16 cellular contexts compared by ENCODE assay signal in the genomic region with DNA sequence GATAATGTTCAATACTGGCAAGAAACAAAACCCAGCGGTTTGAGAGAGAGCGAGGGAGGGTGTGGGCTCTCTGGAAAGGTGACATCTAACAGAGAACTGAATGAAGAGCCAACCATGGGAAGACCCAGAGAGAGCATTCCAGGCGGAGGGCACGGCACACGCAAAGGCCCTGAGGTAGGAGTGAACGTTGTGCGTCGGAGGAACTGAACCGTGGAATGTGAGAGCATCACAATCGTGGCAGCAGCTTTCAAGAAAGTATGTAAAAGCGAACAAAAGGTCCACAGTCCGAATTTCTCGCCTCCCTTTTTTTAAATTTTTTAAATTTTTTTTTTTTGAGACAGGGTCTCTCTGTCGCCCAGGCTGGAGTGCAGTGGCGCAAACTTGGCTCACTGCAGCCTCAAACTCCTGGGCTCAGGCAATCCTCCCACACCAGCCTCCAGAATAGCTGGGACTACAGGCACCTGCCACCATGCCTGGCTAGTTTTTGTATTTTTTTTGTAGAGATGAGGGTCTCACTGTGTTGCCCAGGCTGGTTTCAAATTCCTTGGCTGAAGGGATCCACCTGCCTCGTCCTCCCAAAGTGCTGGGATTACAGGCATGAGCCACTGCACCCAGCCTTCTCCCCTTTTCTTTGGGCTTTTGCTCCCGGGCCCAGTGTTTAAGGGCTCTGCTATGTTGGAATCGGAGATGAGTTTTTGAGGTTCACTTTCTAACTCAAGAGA. TPM values are rescaled to one million over a fixed set of nuclear protein-coding genes. Genes with fewer than 3 reads are reported as not detected.
DNase-seq lines count a peak whose midpoint lies in the region; ATAC-seq and TF ChIP-seq lines count a peak whose summit lies in the region.
"Had no signal": no experiment of that assay in that cellular context is flagged by ENCODE, and none has a peak within 500 bp of the region (broad histone marks: within the 10 kb centered on the region; RNA-seq: fewer than 3 reads in every experiment).

No MANE protein-coding gene starts in this region.

- H3K9me3 ChIP-seq in BLaER1 treated with 17β-estradiol and CSF1 and Interleukin-3, amounts not matched to agents 10 nM and 100 nM (replicated peaks in 1 of 11): no peaks in the 10 kb centered on the region

- H3K27me3 Mint-ChIP-seq in endothelial cell (ENCODE audit: unreplicated experiment) (peaks cover 2% of the 10 kb centered on the region), neural crest cell (ENCODE audit: low read depth) (no peaks in the 10 kb centered on the region)

- no peaks in the 10 kb centered on the region for H3K27me3 ChIP-seq in BLaER1 treated with 17β-estradiol and CSF1 and Interleukin-3, amounts not matched to agents 10 nM and 100 nM

- H3K4me1 Mint-ChIP-seq in endothelial cell (ENCODE audit: unreplicated experiment): peaks cover 14% of the 10 kb centered on the region
- H3K4me1 Mint-ChIP-seq in neural crest cell: no peaks in the 10 kb centered on the region

- no peaks in the 10 kb centered on the region for H4K20me1 ChIP-seq in BLaER1 treated with 17β-estradiol and CSF1 and Interleukin-3, amounts not matched to agents 10 nM and 100 nM

- H3K27ac Mint-ChIP-seq in endothelial cell (ENCODE audit: unreplicated experiment) (peak overlapping the region; percentile 15), neural crest cell (ENCODE audit: unreplicated experiment) (peak overlapping the region; percentile 51)
- H3K27ac Mint-ChIP-seq: CD8-positive, alpha-beta T cell; GM23338 had no signal

- H3K4me3 ChIP-seq in BLaER1 treated with 17β-estradiol and CSF1 and Interleukin-3, amounts not matched to agents 10 nM and 100 nM: no peak overlapping the region
- H3K4me3 ChIP-seq: GM12878, GM23338 had no signal

- DNase-seq in endothelial cell (ENCODE audit: low spot score) (no peak), neural crest cell (ENCODE audit: low read depth, low spot score) (no peak), GM10248 (ENCODE audit: extremely low spot score) (no peak)
- DNase-seq: AML-193; Calu3; CD8-positive, alpha-beta T cell; GF-D8; H7 had no signal

- ATAC-seq in GM18907 (IDR thresholded peaks at IDR 0.05; ENCODE audit: unreplicated experiment) (no peak), HG02938 (IDR thresholded peaks at IDR 0.05; ENCODE audit: unreplicated experiment) (no peak)
- ATAC-seq: CD8-positive, alpha-beta T cell; GM12878; GM23338; HCT116 had no signal

- peak overlapping the region in 2 of 11 experiments; percentile 16 to 26; a peak in 1 of 22 replicates for H3K27ac ChIP-seq in BLaER1 treated with 17β-estradiol and CSF1 and Interleukin-3, amounts not matched to agents 10 nM and 100 nM
- 0 out of 2 replicates have a peak overlapping the region, but pooled peaks have one; percentile 12 for H3K27ac ChIP-seq in VCaP
- H3K27ac ChIP-seq: KMS-11 had no signal

- no peak overlapping the region for H3K9ac ChIP-seq in BLaER1 treated with 17β-estradiol and CSF1 and Interleukin-3, amounts not matched to agents 10 nM and 100 nM
- H3K9ac ChIP-seq: KMS-11 had no signal

- POLR2A ChIA-PET in GM10248 (lab: Yijun Ruan, JAX): no interaction called here

- H3K9me3 Mint-ChIP-seq in endothelial cell (ENCODE audit: unreplicated experiment) (no peaks in the 10 kb centered on the region), neural crest cell (no peaks in the 10 kb centered on the region)
- H3K9me3 Mint-ChIP-seq: CD8-positive, alpha-beta T cell; GM23338 had no signal

- H3K4me2 ChIP-seq in BLaER1 treated with 17β-estradiol and CSF1 and Interleukin-3, amounts not matched to agents 10 nM and 100 nM: peak overlapping the region in 9 of 11 experiments; percentile 23 to 93 (median 85); a peak in 16 of 22 replicates
- H3K4me2 ChIP-seq: GM23338, KMS-11 had no signal

- no peaks in the 10 kb centered on the region for H3K36me3 ChIP-seq in BLaER1 treated with 17β-estradiol and CSF1 and Interleukin-3, amounts not matched to agents 10 nM and 100 nM

- H3K4me3 Mint-ChIP-seq in endothelial cell (ENCODE audit: unreplicated experiment) (no peak overlapping the region), neural crest cell (no peak overlapping the region)
- H3K4me3 Mint-ChIP-seq: CD8-positive, alpha-beta T cell; GM23338 had no signal

- H3K36me3 Mint-ChIP-seq in endothelial cell (ENCODE audit: low read depth, unreplicated experiment) (no peaks in the 10 kb centered on the region), neural crest cell (ENCODE audit: low read depth) (no peaks in the 10 kb centered on the region)
- H3K36me3 Mint-ChIP-seq: CD8-positive, alpha-beta T cell had no signal

- CTCF ChIA-PET in GM10248 (lab: Yijun Ruan, JAX): interaction anchor here (1.0 to 2.6 kb wide), 3 partner anchors 9 to 27 kb away, joined by 4 to 12 read pairs (median 5); no protein-coding TSS in a partner anchor

- TF ChIP-seq CTCF in VCaP (conservative IDR thresholded peaks at IDR 0.05) (no peak), endothelial cell (IDR thresholded peaks at IDR 0.05; ENCODE audit: unreplicated experiment) (no peak), neural crest cell (conservative IDR thresholded peaks at IDR 0.05) (no peak), GM10248 (IDR thresholded peaks at IDR 0.05; ENCODE audit: control extremely low read depth, extremely low read depth, low read depth, missing control alignments) (no peak)

- peaks cover 59 to 85% (median 78%) of the 10 kb centered on the region in 10 experiments for H3K4me1 ChIP-seq in BLaER1 treated with 17β-estradiol and CSF1 and Interleukin-3, amounts not matched to agents 10 nM and 100 nM

RNA-seq across cellular contexts. Expression of a gene that starts 15.3 kb away (rescaled TPM):
- 16.9 TPM for total RNA-seq in endothelial cell (ENCODE audit: unreplicated experiment)
- 50.9 and 54.8 TPM in 2 replicates for total RNA-seq in neural crest cell

RNA-seq across cellular contexts. Expression of a gene that starts 35.5 kb away (rescaled TPM):
- total RNA-seq in endothelial cell (ENCODE audit: unreplicated experiment) (765 TPM), neural crest cell (673 and 687 TPM in 2 replicates)
